ENCODE assay signal across 1 cellular context in the genomic region with DNA sequence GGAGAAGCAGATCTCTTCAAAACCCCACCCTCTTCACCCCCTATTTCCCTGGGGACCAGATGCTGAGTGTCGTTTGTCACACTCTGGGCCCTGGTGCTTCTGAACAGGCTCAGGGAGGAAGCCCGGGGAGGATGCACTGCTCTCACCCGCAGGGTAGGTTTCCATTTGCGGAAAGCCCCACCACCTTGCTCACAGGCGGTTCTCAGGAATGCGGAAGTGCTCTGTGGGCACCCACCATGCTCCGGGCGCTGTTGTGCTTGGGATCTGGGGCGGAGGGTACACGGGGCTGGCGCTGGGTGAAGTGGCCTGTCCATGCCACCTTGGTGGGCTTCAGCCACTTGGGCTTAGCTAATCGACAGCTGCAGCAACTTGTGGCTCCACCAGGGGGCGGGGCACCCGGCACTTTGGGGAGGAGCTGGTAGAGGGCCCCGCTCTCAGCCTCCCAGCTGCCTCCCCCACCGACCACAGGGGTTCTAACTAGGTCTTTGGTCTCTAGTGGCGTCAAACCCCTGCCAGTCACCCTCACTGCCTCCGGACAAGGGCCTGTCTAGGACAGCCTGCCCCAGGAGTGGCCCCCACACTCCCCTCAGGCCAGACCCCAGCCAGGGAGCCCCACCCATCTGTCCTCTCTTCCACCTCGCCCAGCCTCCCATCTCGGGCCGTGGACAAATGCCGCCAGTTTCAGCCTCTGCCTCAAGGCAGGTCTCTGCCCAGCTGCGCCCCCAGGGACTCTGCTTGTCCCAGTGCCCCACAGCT.
TF ChIP-seq lines count a peak whose summit lies in the region.

No MANE protein-coding gene starts in this region.

TF ChIP-seq in A549, 52 proteins besides CTCF, POLR2A, EP300 and RAD21 (continued from another document):
- TF ChIP-seq, protein P1, sequence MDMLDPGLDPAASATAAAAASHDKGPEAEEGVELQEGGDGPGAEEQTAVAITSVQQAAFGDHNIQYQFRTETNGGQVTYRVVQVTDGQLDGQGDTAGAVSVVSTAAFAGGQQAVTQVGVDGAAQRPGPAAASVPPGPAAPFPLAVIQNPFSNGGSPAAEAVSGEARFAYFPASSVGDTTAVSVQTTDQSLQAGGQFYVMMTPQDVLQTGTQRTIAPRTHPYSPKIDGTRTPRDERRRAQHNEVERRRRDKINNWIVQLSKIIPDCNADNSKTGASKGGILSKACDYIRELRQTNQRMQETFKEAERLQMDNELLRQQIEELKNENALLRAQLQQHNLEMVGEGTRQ (IDR thresholded peaks at IDR 0.05) = no peak
- TF ChIP-seq EHF (CRISPR knock-in tag; IDR thresholded peaks at IDR 0.05) (no peak), TFCP2L1 (CRISPR knock-in tag; IDR thresholded peaks at IDR 0.05) (no peak)
TF ChIP-seq in A549: peak in this region for 1.
